Comparison of ENCODE assay signal across 20 cellular contexts in the genomic region with DNA sequence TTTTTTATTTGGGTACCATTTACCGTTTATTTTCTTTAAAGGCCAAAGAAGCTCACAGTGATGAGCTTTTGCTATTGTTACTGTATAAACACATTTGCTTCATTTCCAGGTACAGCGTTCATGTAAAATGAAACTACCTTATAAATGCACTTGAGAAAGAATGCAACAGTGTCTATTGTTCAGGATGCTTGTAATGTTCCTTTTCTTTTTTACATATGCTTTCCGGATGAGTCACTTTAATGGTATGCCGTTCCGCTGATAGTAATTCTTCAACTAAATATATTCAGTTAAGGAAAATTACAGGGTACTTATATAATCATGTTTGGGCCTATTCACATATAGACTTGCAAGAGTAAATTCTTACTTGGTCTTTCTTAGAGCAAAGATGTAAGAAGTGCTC.
DNase-seq lines count a peak whose midpoint lies in the region; ATAC-seq and TF ChIP-seq lines count a peak whose summit lies in the region.
"Had no signal": no experiment of that assay in that cellular context is flagged by ENCODE, and none has a peak within 500 bp of the region (broad histone marks: within the 10 kb centered on the region; RNA-seq: fewer than 3 reads in every experiment).

No MANE protein-coding gene starts in this region.

- H3K4me3 Mint-ChIP-seq in GM23338 (no peak overlapping the region), endodermal cell (no peak overlapping the region)
- H3K4me3 Mint-ChIP-seq: activated CD8-positive, alpha-beta T cell treated with anti-CD3 and anti-CD28 coated beads, Interleukin-2, amount 10 ng/mL, durations not matched to agents 7 days and 5 days; brain; naive B cell had no signal

- H3K27ac Mint-ChIP-seq in GM23338 (no peak overlapping the region), endodermal cell (peak overlapping the region; percentile 17)
- H3K27ac Mint-ChIP-seq: activated CD8-positive, alpha-beta T cell treated with anti-CD3 and anti-CD28 coated beads, Interleukin-2, amount 10 ng/mL, durations not matched to agents 7 days and 5 days; brain; naive B cell had no signal

- H3K27me3 ChIP-seq in GM23338 (ENCODE audit: insufficient read depth) (no peaks in the 10 kb centered on the region), PC-9 (ENCODE audit: insufficient read depth, low read depth) (no peaks in the 10 kb centered on the region), endodermal cell (ENCODE audit: control insufficient read depth, insufficient read depth, low read length, poor library complexity, severe bottlenecking) (no peaks in the 10 kb centered on the region), right atrium auricular region (no peaks in the 10 kb centered on the region)
- H3K27me3 ChIP-seq: BE2C, SJSA1 had no signal

- TF ChIP-seq CTCF in GM23338 (conservative IDR thresholded peaks at IDR 0.05; ENCODE audit: low read depth in 2 of 2): no peak
- no peak for TF ChIP-seq CTCF in PC-9 (conservative IDR thresholded peaks at IDR 0.05)
- no peak for TF ChIP-seq CTCF in endodermal cell (conservative IDR thresholded peaks at IDR 0.05)
- no peak for TF ChIP-seq CTCF in right atrium auricular region (IDR thresholded peaks at IDR 0.05)

- no peaks in the 10 kb centered on the region for H3K79me2 ChIP-seq in GM23338 (replicated peaks; ENCODE audit: insufficient read depth)
- H3K79me2 ChIP-seq in PC-9 (ENCODE audit: low read depth): no peaks in the 10 kb centered on the region

- H3K4me3 ChIP-seq in GM23338 (no peak overlapping the region), PC-9 (no peak overlapping the region), endodermal cell (ENCODE audit: low read length) (no peak overlapping the region), right atrium auricular region (no peak overlapping the region)
- H3K4me3 ChIP-seq: psoas muscle, SJSA1, thoracic aorta had no signal

- H3K9me3 ChIP-seq in PC-9 (ENCODE audit: insufficient read depth, low read depth) (no peaks in the 10 kb centered on the region), endodermal cell (ENCODE audit: control insufficient read depth, low read length) (no peaks in the 10 kb centered on the region), right atrium auricular region (no peaks in the 10 kb centered on the region)
- H3K9me3 ChIP-seq: BE2C, psoas muscle, SJSA1, thoracic aorta had no signal

- no peaks in the 10 kb centered on the region for H3K27me3 Mint-ChIP-seq in GM23338 (ENCODE audit: insufficient read depth, low read depth, poor library complexity)
- no peaks in the 10 kb centered on the region for H3K27me3 Mint-ChIP-seq in endodermal cell (ENCODE audit: insufficient read depth)
- H3K27me3 Mint-ChIP-seq: brain, naive B cell had no signal

- ATAC-seq in GM23338: no peak
- ATAC-seq in GM19023 (IDR thresholded peaks at IDR 0.05; ENCODE audit: unreplicated experiment): no peak
- ATAC-seq: activated CD8-positive, alpha-beta T cell treated with anti-CD3 and anti-CD28 coated beads, Interleukin-2, amount 10 ng/mL, durations not matched to agents 7 days and 5 days; left lobe of liver; psoas muscle had no signal

- H4K20me1 ChIP-seq in GM23338 (replicated peaks; ENCODE audit: insufficient read depth) (no peaks in the 10 kb centered on the region), PC-9 (ENCODE audit: insufficient read depth) (no peaks in the 10 kb centered on the region)

- peaks cover 6% of the 10 kb centered on the region; the same call in 2 of the 3 replicates for H3K4me1 Mint-ChIP-seq in GM23338
- peaks cover 7% of the 10 kb centered on the region for H3K4me1 Mint-ChIP-seq in endodermal cell
- H3K4me1 Mint-ChIP-seq: brain, naive B cell had no signal

- H3K36me3 ChIP-seq in GM23338 (ENCODE audit: insufficient read depth) (no peaks in the 10 kb centered on the region), PC-9 (ENCODE audit: low read depth) (no peaks in the 10 kb centered on the region), endodermal cell (ENCODE audit: control insufficient read depth, insufficient read depth, low read length) (no peaks in the 10 kb centered on the region), right atrium auricular region (no peaks in the 10 kb centered on the region)
- H3K36me3 ChIP-seq: BE2C, SJSA1, thoracic aorta had no signal

- intact Hi-C loops in PC-9 (cut with micrococcal nuclease; ENCODE audit: unreplicated experiment): no loop called here

- H3K9me3 Mint-ChIP-seq in GM23338 (no peaks in the 10 kb centered on the region), endodermal cell (no peaks in the 10 kb centered on the region)
- H3K9me3 Mint-ChIP-seq: brain had no signal

- H3K27ac ChIP-seq in GM23338 (ENCODE audit: low read depth): no peak overlapping the region
- no peak overlapping the region for H3K27ac ChIP-seq in PC-9
- no peak overlapping the region for H3K27ac ChIP-seq in endodermal cell (ENCODE audit: low read depth, low read length)
- H3K27ac ChIP-seq in right atrium auricular region: no peak overlapping the region
- H3K27ac ChIP-seq: HL-60, psoas muscle, SJSA1, thoracic aorta had no signal

- WGBS in endodermal cell (ENCODE audit: insufficient coverage in 1 of 2, insufficient read length in 1 of 2), 2 experiments: 90% methylated on average over 2 of the region's 5 CpGs; no CpG with 5 or more reads in 1 of the 2 experiments

- H3K4me2 ChIP-seq in GM23338 (0 out of 2 replicates have a peak overlapping the region, but pooled peaks have one; percentile 3), PC-9 (peak overlapping the region; percentile 25)

- H2AFZ ChIP-seq in GM23338 (no peak overlapping the region), PC-9 (no peak overlapping the region)

- CTCF ChIA-PET in PC-9 (lab: Charles Lee): no interaction called here

- H3K9me2 ChIP-seq in GM23338 (ENCODE audit: insufficient read depth) (no peaks in the 10 kb centered on the region), PC-9 (ENCODE audit: insufficient read depth) (no peaks in the 10 kb centered on the region)

- POLR2A ChIA-PET in PC-9 (lab: Charles Lee; ENCODE audit: unreplicated experiment): interaction anchor here (0.6 to 0.8 kb wide), 2 partner anchors 74 to 503 kb away, joined by 7 to 8 read pairs; no protein-coding TSS in a partner anchor

- peak; percentile 15 for DNase-seq in GM23338 (ENCODE audit: low spot score)
- DNase-seq in PC-9: peak; percentile 0 to 73
- no peak for DNase-seq in endodermal cell
- DNase-seq in non-pigmented ciliary epithelial cell (ENCODE audit: low read depth): peak; percentile 27
- no peak for DNase-seq in NCI-H1436 treated with DMSO at 0.1 percent for 48 hours (lab: John Stamatoyannopoulos, UW)
- no peak for DNase-seq in right atrium auricular region (ENCODE audit: low spot score)
- DNase-seq in nucleus accumbens (lab: John Stamatoyannopoulos, UW): no peak
- DNase-seq: activated CD8-positive, alpha-beta T cell treated with anti-CD3 and anti-CD28 coated beads, Interleukin-2, amount 10 ng/mL, durations not matched to agents 7 days and 5 days; BE2C; DMS79; naive B cell; NCI-H2081; psoas muscle; stimulated activated CD4-positive, alpha-beta T cell treated with anti-CD3 and anti-CD28 coated beads, Interleukin-1b, Interleukin-23, amount 100 ng/mL, for 48 hours had no signal

- BruUV-seq in PC-9 (replicated peaks; lab: Mats Ljungman, UMichigan): no TSS peak

- H3K36me3 Mint-ChIP-seq in GM23338 (ENCODE audit: low read depth) (no peaks in the 10 kb centered on the region), endodermal cell (ENCODE audit: low read depth) (peaks cover 3% of the 10 kb centered on the region)
- H3K36me3 Mint-ChIP-seq: brain, naive B cell had no signal

- no peaks in the 10 kb centered on the region for H3F3A ChIP-seq in GM23338 (replicated peaks; ENCODE audit: low read depth)
- no peaks in the 10 kb centered on the region for H3F3A ChIP-seq in PC-9 (ENCODE audit: insufficient read depth, low read depth)

- no peak overlapping the region for H3K9ac ChIP-seq in endodermal cell (ENCODE audit: extremely low read depth, low read length, poor library complexity, severe bottlenecking)

- H3K4me1 ChIP-seq in GM23338 (ENCODE audit: insufficient read depth) (peaks cover 7% of the 10 kb centered on the region; the same call in 1 of the 2 replicates), PC-9 (replicated peaks; ENCODE audit: insufficient read depth) (peaks cover 10% of the 10 kb centered on the region), endodermal cell (ENCODE audit: control insufficient read depth, insufficient read depth, low read length) (no peaks in the 10 kb centered on the region), right atrium auricular region (no peaks in the 10 kb centered on the region)
- H3K4me1 ChIP-seq: BE2C, psoas muscle, SJSA1 had no signal

TF ChIP-seq in GM23338, 12 proteins besides CTCF, POLR2A, EP300 and RAD21:
- TF ChIP-seq ZNF114 (CRISPR knock-in tag; IDR thresholded peaks at IDR 0.05) (no peak), STAT1 (IDR thresholded peaks at IDR 0.05; ENCODE audit: unreplicated experiment) (no peak), NANOG (IDR thresholded peaks at IDR 0.05; ENCODE audit: borderline replicate concordance) (no peak)

Comparison
In these comparisons a context has a peak if more than half of its experiments do, and no peak if none do; other contexts are left out.
1. DNase-seq: peak in GM23338 (single experiment), PC-9 (2 of 2) and non-pigmented ciliary epithelial cell (single experiment); none in endodermal cell (single experiment), NCI-H1436 treated with DMSO at 0.1 percent for 48 hours (single experiment), right atrium auricular region (single experiment) and nucleus accumbens (0 of 56).